In genomic region chr16:3135120-3135715, GRCh38 we compare ENCODE assay signal across 9 cellular contexts. TPM values are rescaled to one million over a fixed set of nuclear protein-coding genes. Genes with fewer than 3 reads are reported as not detected.
DNase-seq lines count a peak whose midpoint lies in the region; ATAC-seq and TF ChIP-seq lines count a peak whose summit lies in the region.
"Had no signal": no experiment of that assay in that cellular context is flagged by ENCODE, and none has a peak within 500 bp of the region (broad histone marks: within the 10 kb centered on the region; RNA-seq: fewer than 3 reads in every experiment).

No MANE protein-coding gene starts in this region.

- no peaks in the 10 kb centered on the region for H4K20me1 ChIP-seq in fibroblast of lung (ENCODE audit: control insufficient read depth, extremely low read depth, insufficient read depth, low read length)

- no peak for TF ChIP-seq CTCF in heart left ventricle (IDR thresholded peaks at IDR 0.05)
- TF ChIP-seq CTCF in RWPE2 (IDR thresholded peaks at IDR 0.05; ENCODE audit: poor library complexity, severe bottlenecking), result no peak
- no peak for TF ChIP-seq CTCF in fibroblast of lung (conservative IDR thresholded peaks at IDR 0.05 in 1 of 2, IDR thresholded peaks at IDR 0.05 in 1 of 2; ENCODE audit: low read depth in 1 of 2, low read length in 2 of 2)

- H3K79me2 ChIP-seq in fibroblast of lung (ENCODE audit: control insufficient read depth, insufficient read depth, low read length), result peaks cover 27% of the 10 kb centered on the region

- H3K9ac ChIP-seq in fibroblast of lung (ENCODE audit: insufficient read depth, low read length) (peak overlapping the region; percentile 86), rectal smooth muscle tissue (ENCODE audit: low read length) (peak overlapping the region; percentile 84)

- H3K4me2 ChIP-seq in fibroblast of lung (ENCODE audit: extremely low read depth, insufficient read depth, low read length), result peak overlapping the region; percentile 99

- H3K4me3 ChIP-seq in heart left ventricle (peak overlapping the region; percentile 80 to 99 (median 92)), RWPE2 (ENCODE audit: severe bottlenecking) (peak overlapping the region; percentile 66), fibroblast of lung (replicated peaks in 1 of 4; ENCODE audit: control extremely low read depth in 1 of 4, insufficient read depth in 1 of 4, low read depth in 3 of 4, low read length in 4 of 4) (peak overlapping the region; percentile 87 to 99 (median 98)), rectal smooth muscle tissue (ENCODE audit: low read length) (peak overlapping the region; percentile 92)

- intact Hi-C loops in heart left ventricle (cut with DNase I), result no loop called here
- intact Hi-C loops in Right ventricle myocardium inferior (cut with DNase I), result loop anchor here (2.0 kb wide), 3 partner anchors 16 to 32 kb away; no protein-coding TSS in a partner anchor

- H3K9me3 ChIP-seq in heart left ventricle, result no peaks in the 10 kb centered on the region
- no peaks in the 10 kb centered on the region for H3K9me3 ChIP-seq in RWPE2 (ENCODE audit: severe bottlenecking)
- H3K9me3 ChIP-seq in fibroblast of lung (ENCODE audit: control insufficient read depth, insufficient read depth, low read depth, low read length), result no peaks in the 10 kb centered on the region

- 0 to 1% (median 0%) methylated on average over 13 to 44 of the region's 44 CpGs for WGBS in heart left ventricle, 4 donors

- H3K27ac ChIP-seq in heart left ventricle (peak overlapping the region; percentile 54 to 98 (median 93)), RWPE2 (ENCODE audit: poor library complexity, severe bottlenecking) (peak overlapping the region; percentile 44), fibroblast of lung (ENCODE audit: insufficient read depth, low read length) (peak overlapping the region; percentile 89), rectal smooth muscle tissue (ENCODE audit: low read depth, low read length) (peak overlapping the region; percentile 86)

- TF ChIP-seq POLR2A in heart left ventricle (IDR thresholded peaks at IDR 0.05), result no peak

- H3K27me3 ChIP-seq in heart left ventricle, result no peaks in the 10 kb centered on the region
- no peaks in the 10 kb centered on the region for H3K27me3 ChIP-seq in RWPE2 (ENCODE audit: insufficient read depth, poor library complexity, severe bottlenecking)
- H3K27me3 ChIP-seq in fibroblast of lung (ENCODE audit: control insufficient read depth, insufficient read depth, low read length), result no peaks in the 10 kb centered on the region
- no peaks in the 10 kb centered on the region for H3K27me3 ChIP-seq in rectal smooth muscle tissue (ENCODE audit: control insufficient read depth, insufficient read depth, low read length)

- no peak for ATAC-seq in heart left ventricle
- ATAC-seq in Right ventricle myocardium inferior, result no peak
- ATAC-seq in RWPE2 (ENCODE audit: low read depth), result no peak; the same call in 2 of the 3 replicates
- no peak for ATAC-seq in GM21423 (IDR thresholded peaks at IDR 0.05; ENCODE audit: unreplicated experiment)

- H2AFZ ChIP-seq in fibroblast of lung (ENCODE audit: low read length), result peak overlapping the region; percentile 91

- no peak for DNase-seq in heart left ventricle
- no peak for DNase-seq in Right ventricle myocardium inferior (ENCODE audit: missing footprints)
- DNase-seq in RWPE2 (ENCODE audit: low spot score), result no peak
- DNase-seq in fibroblast of lung (ENCODE audit: low read depth in 2 of 2), result peak in 1 of 2 donors; percentile 23
- DNase-seq in NCI-H2107 treated with DMSO at 0.1 percent for 48 hours (lab: John Stamatoyannopoulos, UW; ENCODE audit: unreplicated experiment), result no peak
- DNase-seq in H4 (ENCODE audit: low spot score), result no peak

- H3K36me3 ChIP-seq in heart left ventricle (peaks cover 0 to 36% (median 32%) of the 10 kb centered on the region in 9 donors), RWPE2 (ENCODE audit: low read depth) (peaks cover 21% of the 10 kb centered on the region), fibroblast of lung (ENCODE audit: control insufficient read depth, insufficient read depth, low read length) (peaks cover 7% of the 10 kb centered on the region), rectal smooth muscle tissue (ENCODE audit: control insufficient read depth, insufficient read depth, low read length) (peaks cover 3% of the 10 kb centered on the region)

- H3K4me1 ChIP-seq in heart left ventricle (peaks cover 3 to 35% (median 24%) of the 10 kb centered on the region in 12 donors), RWPE2 (ENCODE audit: insufficient read depth, poor library complexity, severe bottlenecking) (peaks cover 4% of the 10 kb centered on the region), fibroblast of lung (ENCODE audit: control insufficient read depth, extremely low read depth, insufficient read depth, low read length) (peaks cover 2% of the 10 kb centered on the region), rectal smooth muscle tissue (ENCODE audit: control insufficient read depth, insufficient read depth, low read length) (peaks cover 7% of the 10 kb centered on the region)

RNA-seq across cellular contexts. Expression of gene ZNF213, which starts 0.4 kb away (rescaled TPM):
- total RNA-seq in heart left ventricle (10 to 100 TPM in 2 of 9 donors, 1 to 10 TPM in 7; 6.7 to 14.3 (median 8.2) TPM), Right ventricle myocardium inferior (6.2 TPM), fibroblast of lung (5.9 and 8.8 TPM in 2 replicates)
- polyA plus RNA-seq in heart left ventricle (10 to 100 TPM in 1 of 2 donors, 1 to 10 TPM in 1; 8.7 to 14.2 TPM), fibroblast of lung (0.43 and 0.52 TPM in 2 replicates)
- polyA plus RNA-seq in fibroblast of lung (2012), result 4.4 and 6.5 TPM in 2 replicates
- polyA minus RNA-seq in fibroblast of lung (ENCODE audit: low replicate concordance), result 5.7 and 7.7 TPM in 2 replicates
- 2.0 and 3.9 TPM in 2 replicates for total RNA-seq in H4 (2014; rRNA removed; shearing (Covaris generic))

RNA-seq across cellular contexts. Expression of gene ZNF205, which starts 22.8 kb away (rescaled TPM):
- total RNA-seq in heart left ventricle, result 10 to 100 TPM in 2 of 9 donors, 1 to 10 TPM in 7; 7.4 to 19.8 (median 8.1) TPM
- 10 to 100 TPM; 13.9 to 17.0 TPM for polyA plus RNA-seq in heart left ventricle
- 7.4 TPM for total RNA-seq in Right ventricle myocardium inferior
- 16.0 and 16.4 TPM in 2 replicates for total RNA-seq in fibroblast of lung
- 3.4 and 4.4 TPM in 2 replicates for polyA plus RNA-seq in fibroblast of lung
- 7.9 and 8.4 TPM in 2 replicates for polyA plus RNA-seq in fibroblast of lung (2012)
- 1.3 and 3.1 TPM in 2 replicates for polyA minus RNA-seq in fibroblast of lung (ENCODE audit: low replicate concordance)
- total RNA-seq in H4 (2014; rRNA removed; shearing (Covaris generic)), result 5.2 and 8.6 TPM in 2 replicates

RNA-seq across cellular contexts. Expression of gene ZSCAN10, which starts 36.1 kb away (rescaled TPM):
- not detected for total RNA-seq in heart left ventricle
- polyA plus RNA-seq in heart left ventricle, result not detected
- not detected for total RNA-seq in Right ventricle myocardium inferior
- not detected in 2 replicates for total RNA-seq in fibroblast of lung
- polyA plus RNA-seq in fibroblast of lung, result 0.02 TPM in 1 of 2 replicates, not detected in the other
- polyA plus RNA-seq in fibroblast of lung (2012), result not detected in 2 replicates
- not detected in 2 replicates for polyA minus RNA-seq in fibroblast of lung (ENCODE audit: low replicate concordance)
- total RNA-seq in H4 (2014; rRNA removed; shearing (Covaris generic)), result not detected in 2 replicates
- total RNA-seq: myocyte had no signal

RNA-seq across cellular contexts. Expression of gene OR1F1, which starts 52.8 kb away (rescaled TPM):
- total RNA-seq in heart left ventricle, result not detected
- polyA plus RNA-seq in heart left ventricle, result not detected
- not detected for total RNA-seq in Right ventricle myocardium inferior
- not detected in 2 replicates for total RNA-seq in fibroblast of lung
- polyA plus RNA-seq in fibroblast of lung, result 0.07 and 0.23 TPM in 2 replicates
- polyA plus RNA-seq in fibroblast of lung (2012), result not detected in 2 replicates
- 4.1 TPM in 1 of 2 replicates, not detected in the other for polyA minus RNA-seq in fibroblast of lung (ENCODE audit: low replicate concordance)
- 0.81 TPM in 1 of 2 replicates, not detected in the other for total RNA-seq in H4 (2014; rRNA removed; shearing (Covaris generic))
- total RNA-seq: myocyte had no signal
